Comparison of ENCODE assay signal across 1 cellular context in the genomic region with DNA sequence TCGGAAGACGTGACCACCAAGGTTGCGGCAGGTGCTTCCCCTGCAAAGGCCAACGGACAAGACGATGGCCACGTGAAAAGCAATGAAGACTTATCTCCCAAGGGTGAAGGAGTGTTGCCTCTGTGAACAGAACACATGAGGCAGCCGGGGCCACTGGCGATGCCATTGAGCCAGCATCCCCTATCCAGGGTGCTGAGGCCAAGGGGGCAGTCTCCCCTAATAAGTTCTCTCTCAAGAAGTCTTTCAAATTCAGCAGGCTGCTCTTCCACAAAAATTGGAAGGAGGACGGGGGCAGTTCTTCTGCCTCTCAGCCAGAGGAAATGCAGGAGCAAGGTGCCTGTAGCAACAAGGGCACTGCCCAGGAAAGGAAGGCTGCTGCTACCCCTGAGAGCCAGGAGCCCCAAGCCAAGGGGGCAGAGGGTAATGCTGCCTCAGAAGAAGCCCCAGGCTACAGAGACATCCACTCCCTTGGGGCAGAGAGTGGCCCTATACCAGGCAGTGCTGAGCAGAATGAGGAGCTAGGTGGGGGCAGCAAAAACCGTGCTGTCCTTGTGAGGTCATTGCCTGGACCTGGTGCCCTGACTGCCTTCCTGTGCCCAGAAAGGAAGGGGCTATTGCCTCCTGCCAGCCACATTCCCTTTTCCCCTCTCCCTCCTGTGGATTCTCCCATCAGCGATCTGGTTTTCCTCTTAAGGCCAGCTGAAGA.
TF ChIP-seq lines count a peak whose summit lies in the region.

No MANE protein-coding gene starts in this region.

TF ChIP-seq in GM23338, 12 proteins besides CTCF, POLR2A, EP300 and RAD21:
- TF ChIP-seq EZH2 (IDR thresholded peaks at IDR 0.05; ENCODE audit: low read depth, unreplicated experiment): no peak
- no peak for TF ChIP-seq POLR2AphosphoS5 (IDR thresholded peaks at IDR 0.05; ENCODE audit: low read depth)
- TF ChIP-seq CREB1 (CRISPR knock-in tag; IDR thresholded peaks at IDR 0.05; ENCODE audit: low read depth): no peak
- no peak for TF ChIP-seq ZNF114 (CRISPR knock-in tag; IDR thresholded peaks at IDR 0.05)
- no peak for TF ChIP-seq ZNF331 (CRISPR knock-in tag; IDR thresholded peaks at IDR 0.05; ENCODE audit: low read depth)
- TF ChIP-seq EZH2phosphoT487 (IDR thresholded peaks at IDR 0.05; ENCODE audit: unreplicated experiment): no peak
- no peak for TF ChIP-seq ZNF462 (CRISPR knock-in tag; IDR thresholded peaks at IDR 0.05)
